ENCODE assay signal across 24 cellular contexts in genomic region chrX:41312786-41313185, GRCh38.
"Had no signal": no experiment of that assay in that cellular context is flagged by ENCODE, and none has a peak within 500 bp of the region (broad histone marks: within the 10 kb centered on the region; RNA-seq: fewer than 3 reads in every experiment).

No MANE protein-coding gene starts in this region.

- H3K27me3 ChIP-seq: cardiac muscle cell, Peyer's patch, SJSA1 had no signal

- ATAC-seq: activated CD8-positive, alpha-beta T cell treated with anti-CD3 and anti-CD28 coated beads for 36 hours; PC-3 had no signal

- H3K4me1 ChIP-seq: Peyer's patch, SJSA1 had no signal

- H3K36me3 ChIP-seq: cardiac muscle cell, Peyer's patch, SJSA1 had no signal

- H3K4me3 Mint-ChIP-seq: activated CD8-positive, alpha-beta T cell treated with anti-CD3 and anti-CD28 coated beads for 36 hours; activated naive CD4-positive, alpha-beta T cell treated with anti-CD3 and anti-CD28 coated beads, Interleukin-2, amount 50 U/mL, for 24 hours; central memory CD8-positive, alpha-beta T cell; T-helper 1 cell treated with Interleukin-12 subunit alpha and Interleukin-12 subunit beta and Interleukin-4 antibody, amounts not matched to agents 30 μg/mL and 1 μg/mL, for 36 hours; T-helper 2 cell treated with Interferon-gamma antibody and Interleukin-4, amounts not matched to agents 5 μg/mL and 100 μg/mL, for 36 hours had no signal

- H3K9ac ChIP-seq: SK-N-SH had no signal

- H3K9me2 ChIP-seq: SK-N-SH had no signal

- H3K27ac ChIP-seq: cardiac muscle cell, Peyer's patch, SJSA1 had no signal

- H3K4me3 ChIP-seq: cardiac muscle cell, Peyer's patch, SJSA1 had no signal

- H3K36me3 Mint-ChIP-seq: activated naive CD4-positive, alpha-beta T cell treated with anti-CD3 and anti-CD28 coated beads, Interleukin-2, amount 50 U/mL, for 24 hours had no signal

- H3K9me3 ChIP-seq: Peyer's patch, SJSA1, SK-N-SH had no signal

- H3K27me3 Mint-ChIP-seq: activated CD8-positive, alpha-beta T cell treated with anti-CD3 and anti-CD28 coated beads for 36 hours; activated naive CD4-positive, alpha-beta T cell treated with anti-CD3 and anti-CD28 coated beads, Interleukin-2, amount 50 U/mL, for 24 hours; central memory CD8-positive, alpha-beta T cell had no signal

- H3K4me2 ChIP-seq: SK-N-SH had no signal

- H3K4me1 Mint-ChIP-seq: activated naive CD4-positive, alpha-beta T cell treated with anti-CD3 and anti-CD28 coated beads, Interleukin-2, amount 50 U/mL, for 24 hours; central memory CD8-positive, alpha-beta T cell had no signal

- DNase-seq: activated CD4-positive, alpha-beta T cell treated with anti-CD3 and anti-CD28 coated beads for 4 hours; activated CD4-positive, alpha-beta T cell treated with anti-CD3 and anti-CD28 coated beads, Interleukin-2, amount 50 U/mL, for 1 hour; activated CD8-positive, alpha-beta T cell treated with anti-CD3 and anti-CD28 coated beads for 36 hours; activated effector memory CD4-positive, alpha-beta T cell treated with anti-CD3 and anti-CD28 coated beads, Interleukin-2, amount 50 U/mL, for 16 hours; activated naive CD4-positive, alpha-beta T cell; activated T-cell treated with anti-CD3 and anti-CD28 coated beads, Interleukin-2, amount 50 U/mL, for 1 hour; aorta; NCI-H1092 treated with DMSO at 0.1 percent for 48 hours; NCI-H1417 treated with DMSO at 0.1 percent for 48 hours; NCI-H187 treated with DMSO at 0.1 percent for 48 hours; NCI-H2081; NCI-H345; NCI-H524 treated with DMSO at 0.1 percent for 48 hours; PC-3; Peyer's patch; RPMI8226; SHP77 treated with DMSO at 0.1 percent for 48 hours; SK-N-SH had no signal

- H3K9me3 Mint-ChIP-seq: activated CD8-positive, alpha-beta T cell treated with anti-CD3 and anti-CD28 coated beads for 36 hours; activated naive CD4-positive, alpha-beta T cell treated with anti-CD3 and anti-CD28 coated beads, Interleukin-2, amount 50 U/mL, for 24 hours; central memory CD8-positive, alpha-beta T cell; T-helper 1 cell treated with Interleukin-12 subunit alpha and Interleukin-12 subunit beta and Interleukin-4 antibody, amounts not matched to agents 30 μg/mL and 1 μg/mL, for 36 hours; T-helper 2 cell treated with Interferon-gamma antibody and Interleukin-4, amounts not matched to agents 5 μg/mL and 100 μg/mL, for 36 hours had no signal

- H3K27ac Mint-ChIP-seq: activated CD8-positive, alpha-beta T cell treated with anti-CD3 and anti-CD28 coated beads for 36 hours; activated naive CD4-positive, alpha-beta T cell treated with anti-CD3 and anti-CD28 coated beads, Interleukin-2, amount 50 U/mL, for 24 hours; T-helper 1 cell treated with Interleukin-12 subunit alpha and Interleukin-12 subunit beta and Interleukin-4 antibody, amounts not matched to agents 30 μg/mL and 1 μg/mL, for 36 hours; T-helper 2 cell treated with Interferon-gamma antibody and Interleukin-4, amounts not matched to agents 5 μg/mL and 100 μg/mL, for 36 hours had no signal
